In the genomic region with DNA sequence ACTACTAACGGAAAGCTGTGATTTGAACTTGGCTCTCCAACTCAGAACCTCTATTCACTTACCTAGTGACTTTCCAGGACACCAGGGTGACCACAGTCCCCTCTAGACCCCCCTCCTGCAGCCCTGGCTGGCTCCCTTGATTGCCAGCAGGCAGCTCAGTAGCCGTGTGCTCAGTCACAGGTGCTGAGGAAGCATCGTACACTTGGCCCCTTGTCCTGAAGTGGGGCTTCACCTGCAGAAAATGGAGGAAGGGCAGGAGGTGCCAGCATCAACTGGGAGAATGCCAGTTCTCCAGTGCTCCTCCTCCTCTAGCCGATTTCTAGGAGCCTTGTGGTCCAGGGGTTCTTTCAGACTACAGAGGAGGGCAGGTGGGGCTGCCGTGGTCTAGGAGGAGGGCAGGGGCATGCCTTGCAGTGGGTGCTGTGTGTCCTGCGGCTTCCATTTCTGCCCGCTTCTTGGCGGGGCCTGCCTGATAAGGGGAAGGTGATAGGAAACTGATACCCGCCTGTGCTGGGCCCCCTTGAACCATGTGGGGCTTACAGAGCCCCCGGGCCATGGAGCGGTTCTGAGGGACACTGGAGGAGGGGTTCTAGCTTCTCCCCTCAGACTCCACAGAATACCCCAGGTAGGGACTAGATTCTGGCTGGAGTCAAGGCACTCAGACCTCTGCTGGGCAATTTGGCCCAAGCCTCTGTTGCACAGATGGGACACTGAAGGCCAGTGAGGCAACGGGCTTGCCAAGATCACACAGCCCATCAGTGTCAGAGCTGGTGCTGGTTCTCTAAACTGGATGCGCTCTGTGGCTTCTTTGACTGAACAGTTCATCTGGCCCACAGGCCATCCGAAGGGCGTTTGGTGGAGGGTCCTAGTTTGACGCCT, we compare ENCODE assay signal across 10 cellular contexts. TPM values are rescaled to one million over a fixed set of nuclear protein-coding genes. Genes with fewer than 3 reads are reported as not detected.
DNase-seq lines count a peak whose midpoint lies in the region; ATAC-seq and TF ChIP-seq lines count a peak whose summit lies in the region.
"Had no signal": no experiment of that assay in that cellular context is flagged by ENCODE, and none has a peak within 500 bp of the region (broad histone marks: within the 10 kb centered on the region; RNA-seq: fewer than 3 reads in every experiment).

No MANE protein-coding gene starts in this region.

- intact Hi-C loops in Right ventricle myocardium inferior (cut with DNase I): loop anchor here (2.0 to 5.0 kb wide), 3 partner anchors 158 to 271 kb away; partner anchors contain the start of gene COL13A1
- intact Hi-C loops in left ventricle myocardium inferior (cut with micrococcal nuclease): loop anchor here (10.0 kb wide), 1 partner anchor 271 kb away; no protein-coding TSS in a partner anchor
- intact Hi-C loops in left colon (cut with DNase I, micrococcal nuclease): loop anchor here (5.0 to 10.0 kb wide), 3 partner anchors 71 to 271 kb away; no protein-coding TSS in a partner anchor
- intact Hi-C loops in posterior vena cava (cut with DNase I): loop anchor here in 1 of 2 donors (5.0 to 10.0 kb wide), 2 partner anchors 271 to 1563 kb away; no protein-coding TSS in a partner anchor

- H3K9me3 ChIP-seq in left ventricle myocardium inferior (replicated peaks): no peaks in the 10 kb centered on the region
- H3K9me3 ChIP-seq in RWPE2 (ENCODE audit: severe bottlenecking): no peaks in the 10 kb centered on the region
- H3K9me3 ChIP-seq: SJCRH30 had no signal

- H3K4me1 ChIP-seq in left ventricle myocardium inferior: no peaks in the 10 kb centered on the region
- peaks cover 8% of the 10 kb centered on the region for H3K4me1 ChIP-seq in RWPE2 (ENCODE audit: insufficient read depth, poor library complexity, severe bottlenecking)
- H3K4me1 ChIP-seq: SJCRH30 had no signal

- H3K36me3 ChIP-seq in left ventricle myocardium inferior (no peaks in the 10 kb centered on the region), RWPE2 (ENCODE audit: low read depth) (no peaks in the 10 kb centered on the region)
- H3K36me3 ChIP-seq: SJCRH30 had no signal

- peaks cover 5% of the 10 kb centered on the region for H3K27me3 Mint-ChIP-seq in activated T-cell treated with anti-CD3 and anti-CD28 coated beads, Interleukin-2, amount 50 U/mL, for 4 hours (ENCODE audit: low read depth)

- H3K27ac ChIP-seq in left ventricle myocardium inferior (replicated peaks): no peak overlapping the region
- no peak overlapping the region for H3K27ac ChIP-seq in RWPE2 (ENCODE audit: poor library complexity, severe bottlenecking)
- H3K27ac ChIP-seq: C4-2B, SJCRH30 had no signal

- H3K27me3 ChIP-seq in left ventricle myocardium inferior (ENCODE audit: low read depth) (peaks cover 51% of the 10 kb centered on the region), RWPE2 (ENCODE audit: insufficient read depth, poor library complexity, severe bottlenecking) (no peaks in the 10 kb centered on the region)
- H3K27me3 ChIP-seq: SJCRH30 had no signal

- no peaks in the 10 kb centered on the region for H3K4me1 Mint-ChIP-seq in activated T-cell treated with anti-CD3 and anti-CD28 coated beads, Interleukin-2, amount 50 U/mL, for 4 hours (ENCODE audit: low read depth)

- TF ChIP-seq CTCF in left ventricle myocardium inferior (IDR thresholded peaks at IDR 0.05; ENCODE audit: borderline replicate concordance): no peak
- TF ChIP-seq CTCF in RWPE2 (IDR thresholded peaks at IDR 0.05; ENCODE audit: poor library complexity, severe bottlenecking): no peak

- DNase-seq in Right ventricle myocardium inferior (ENCODE audit: missing footprints) (no peak), left ventricle myocardium inferior (no peak), RWPE2 (ENCODE audit: low spot score) (peak; percentile 44), left colon (peak in 1 of 2 donors; percentile 18), posterior vena cava (ENCODE audit: low spot score) (peak; percentile 72), NOMO-1 treated with DMSO at 0.1 percent for 48 hours (lab: John Stamatoyannopoulos, UW; ENCODE audit: unreplicated experiment) (no peak)
- DNase-seq in activated T-cell treated with anti-CD3 and anti-CD28 coated beads, Interleukin-2, amount 50 U/mL, for 4 hours: no peak

- no peak overlapping the region for H3K4me3 Mint-ChIP-seq in activated T-cell treated with anti-CD3 and anti-CD28 coated beads, Interleukin-2, amount 50 U/mL, for 4 hours

- no peak overlapping the region for H3K4me3 ChIP-seq in left ventricle myocardium inferior
- no peak overlapping the region for H3K4me3 ChIP-seq in RWPE2 (ENCODE audit: severe bottlenecking)
- H3K4me3 ChIP-seq: SJCRH30 had no signal

- H3K9me3 Mint-ChIP-seq in activated T-cell treated with anti-CD3 and anti-CD28 coated beads, Interleukin-2, amount 50 U/mL, for 4 hours: no peaks in the 10 kb centered on the region

- peak; percentile 21 for ATAC-seq in Right ventricle myocardium inferior
- peak; percentile 8; the same call in 1 of the 3 replicates for ATAC-seq in RWPE2 (ENCODE audit: low read depth)
- peak; percentile 7 for ATAC-seq in left colon
- no peak for ATAC-seq in HG03097 (IDR thresholded peaks at IDR 0.05; ENCODE audit: low FRiP score, unreplicated experiment)
- ATAC-seq in activated T-cell treated with anti-CD3 and anti-CD28 coated beads, Interleukin-2, amount 50 U/mL, for 4 hours: no peak

- H3K36me3 Mint-ChIP-seq in activated T-cell treated with anti-CD3 and anti-CD28 coated beads, Interleukin-2, amount 50 U/mL, for 4 hours (ENCODE audit: insufficient read depth): no peaks in the 10 kb centered on the region

RNA-seq across cellular contexts. Expression of gene FAM241B, which starts 14.0 kb away (rescaled TPM):
- total RNA-seq in Right ventricle myocardium inferior: 3.2 TPM
- 5.3 TPM for total RNA-seq in left ventricle myocardium inferior
- total RNA-seq in left colon: 1 to 10 TPM; 1.7 to 3.2 TPM
- total RNA-seq in posterior vena cava: 1 to 10 TPM; 2.2 to 3.1 TPM
- 10 to 100 TPM; 13.9 to 16.5 (median 15.3) TPM for total RNA-seq in activated T-cell treated with anti-CD3 and anti-CD28 coated beads, Interleukin-2, amount 50 U/mL, for 4 hours

Comparison
In these comparisons a context has a peak if more than half of its experiments do, and no peak if none do; other contexts are left out.
1. ATAC-seq: peak in Right ventricle myocardium inferior (single experiment), RWPE2 (single experiment) and left colon (single experiment); none in HG03097 (single experiment) and activated T-cell treated with anti-CD3 and anti-CD28 coated beads, Interleukin-2, amount 50 U/mL, for 4 hours (0 of 2).
2. DNase-seq: peak in RWPE2 (single experiment) and posterior vena cava (single experiment); none in Right ventricle myocardium inferior (single experiment), left ventricle myocardium inferior (single experiment), NOMO-1 treated with DMSO at 0.1 percent for 48 hours (single experiment) and activated T-cell treated with anti-CD3 and anti-CD28 coated beads, Interleukin-2, amount 50 U/mL, for 4 hours (single experiment).